Comparison of ENCODE assay signal across 25 cellular contexts in genomic region chr5:178291161-178291561, GRCh38.
"Had no signal": no experiment of that assay in that cellular context is flagged by ENCODE, and none has a peak within 500 bp of the region (broad histone marks: within the 10 kb centered on the region; RNA-seq: fewer than 3 reads in every experiment).

No MANE protein-coding gene starts in this region.

- H3K36me3 Mint-ChIP-seq: activated CD4-positive, alpha-beta memory T cell treated with anti-CD3 and anti-CD28 coated beads for 36 hours; activated naive CD4-positive, alpha-beta T cell treated with anti-CD3 and anti-CD28 coated beads, Interleukin-2, amount 10 ng/mL, durations not matched to agents 7 days and 5 days; activated naive CD8-positive, alpha-beta T cell treated with anti-CD3 and anti-CD28 coated beads, Interleukin-2, amount 10 ng/mL, durations not matched to agents 7 days and 5 days had no signal

- H3K27ac Mint-ChIP-seq: activated CD4-positive, alpha-beta memory T cell treated with anti-CD3 and anti-CD28 coated beads for 36 hours; activated CD4-positive, alpha-beta T cell treated with anti-CD3 and anti-CD28 coated beads, Interleukin-2, amount 10 ng/mL, durations not matched to agents 24 days and 14 days; activated naive CD4-positive, alpha-beta T cell treated with anti-CD3 and anti-CD28 coated beads, Interleukin-2, amount 10 ng/mL, durations not matched to agents 7 days and 5 days; activated naive CD8-positive, alpha-beta T cell treated with anti-CD3 and anti-CD28 coated beads, Interleukin-2, amount 10 ng/mL, durations not matched to agents 7 days and 5 days; activated T-cell treated with anti-CD3 and anti-CD28 coated beads, Interleukin-2, amount 50 U/mL, for 24 hours; dendritic cell treated with granulocyte-macrophage colony-stimulating factor and Interleukin-4, amounts not matched to agents 40 ng/mL and 50 ng/mL, for 4 days; endodermal cell had no signal

- H3K9me3 Mint-ChIP-seq: activated CD4-positive, alpha-beta memory T cell treated with anti-CD3 and anti-CD28 coated beads for 36 hours; activated CD4-positive, alpha-beta T cell treated with anti-CD3 and anti-CD28 coated beads, Interleukin-2, amount 10 ng/mL, durations not matched to agents 24 days and 14 days; dendritic cell treated with granulocyte-macrophage colony-stimulating factor and Interleukin-4, amounts not matched to agents 40 ng/mL and 50 ng/mL, for 4 days had no signal

- DNase-seq: activated CD4-positive, alpha-beta memory T cell treated with anti-CD3 and anti-CD28 coated beads for 36 hours; activated CD4-positive, alpha-beta T cell treated with anti-CD3 and anti-CD28 coated beads, Interleukin-2, amount 10 ng/mL, durations not matched to agents 24 days and 14 days; activated CD4-positive, CD25-positive, alpha-beta regulatory T cell treated with anti-CD3 and anti-CD28 coated beads, Interleukin-2, amount 50 U/mL, for 72 hours; activated gamma-delta T cell; activated naive CD4-positive, alpha-beta T cell treated with anti-CD3 and anti-CD28 coated beads, Interleukin-2, amount 10 ng/mL, durations not matched to agents 7 days and 5 days; activated naive CD8-positive, alpha-beta T cell treated with anti-CD3 and anti-CD28 coated beads, Interleukin-2, amount 10 ng/mL, durations not matched to agents 7 days and 5 days; activated T-cell treated with anti-CD3 and anti-CD28 coated beads, Interleukin-2, amount 50 U/mL, for 24 hours; amniotic stem cell; central memory CD4-positive, alpha-beta T cell; foreskin keratinocyte; kidney glomerular epithelial cell; occipital lobe; stimulated activated CD4-positive, alpha-beta T cell treated with anti-CD3 and anti-CD28 coated beads, Interleukin-15, amount 100 ng/mL, for 24 hours; stimulated activated CD4-positive, alpha-beta T cell treated with anti-CD3 and anti-CD28 coated beads, Interleukin-2, amount 100 ng/mL, for 24 hours; stimulated activated naive CD4-positive, alpha-beta T cell treated with Interleukin-2 at 50 U/mL for 16 hours; T-helper 2 cell; trophoblast cell; uterus had no signal

- H3K27me3 ChIP-seq: uterus had no signal

- H3K4me3 Mint-ChIP-seq: activated CD4-positive, alpha-beta memory T cell treated with anti-CD3 and anti-CD28 coated beads for 36 hours; activated CD4-positive, alpha-beta T cell treated with anti-CD3 and anti-CD28 coated beads, Interleukin-2, amount 10 ng/mL, durations not matched to agents 24 days and 14 days; activated naive CD4-positive, alpha-beta T cell treated with anti-CD3 and anti-CD28 coated beads, Interleukin-2, amount 10 ng/mL, durations not matched to agents 7 days and 5 days; activated naive CD8-positive, alpha-beta T cell treated with anti-CD3 and anti-CD28 coated beads, Interleukin-2, amount 10 ng/mL, durations not matched to agents 7 days and 5 days; activated T-cell treated with anti-CD3 and anti-CD28 coated beads, Interleukin-2, amount 50 U/mL, for 24 hours; dendritic cell treated with granulocyte-macrophage colony-stimulating factor and Interleukin-4, amounts not matched to agents 40 ng/mL and 50 ng/mL, for 4 days; endodermal cell had no signal

- H3K27ac ChIP-seq: esophagus muscularis mucosa, foreskin keratinocyte, heart right ventricle, left lung, uterus had no signal

- H3K4me3 ChIP-seq: esophagus muscularis mucosa, heart right ventricle, left lung, mucosa of descending colon, smooth muscle cell, uterus had no signal

- H3K36me3 ChIP-seq: esophagus muscularis mucosa, heart right ventricle, left lung, uterus had no signal

- H3K4me1 Mint-ChIP-seq: activated CD4-positive, alpha-beta T cell treated with anti-CD3 and anti-CD28 coated beads, Interleukin-2, amount 10 ng/mL, durations not matched to agents 24 days and 14 days; activated naive CD4-positive, alpha-beta T cell treated with anti-CD3 and anti-CD28 coated beads, Interleukin-2, amount 10 ng/mL, durations not matched to agents 7 days and 5 days; activated naive CD8-positive, alpha-beta T cell treated with anti-CD3 and anti-CD28 coated beads, Interleukin-2, amount 10 ng/mL, durations not matched to agents 7 days and 5 days had no signal

- H3K9me3 ChIP-seq: esophagus muscularis mucosa, heart right ventricle, mucosa of descending colon, uterus had no signal

- H3K4me1 ChIP-seq: heart right ventricle, left lung, uterus had no signal

- ATAC-seq: foreskin keratinocyte, heart right ventricle, left lung, mucosa of descending colon had no signal

- H3K27me3 Mint-ChIP-seq: activated CD4-positive, alpha-beta T cell treated with anti-CD3 and anti-CD28 coated beads, Interleukin-2, amount 10 ng/mL, durations not matched to agents 24 days and 14 days had no signal
